In genomic region chr19:18589380-18590272, GRCh38 we compare ENCODE assay signal across 1 cellular context.
TF ChIP-seq lines count a peak whose summit lies in the region.

No MANE protein-coding gene starts in this region.

TF ChIP-seq in HEK293, 187 proteins besides CTCF, POLR2A, EP300 and RAD21 (continued from another document):
- TF ChIP-seq PRDM10 (tag by site-specific recombination; IDR thresholded peaks at IDR 0.05) (0 out of 2 replicates have a peak, but pooled peaks have one; percentile 19), KLF8 (tag by site-specific recombination; IDR thresholded peaks at IDR 0.05) (peak; percentile 27; the same call in 1 of the 2 replicates), ZNF692 (tag by site-specific recombination; IDR thresholded peaks at IDR 0.05) (peak; percentile 59; the same call in 1 of the 2 replicates), SP2 (tag by site-specific recombination; IDR thresholded peaks at IDR 0.05) (peak; percentile 79), KLF17 (tag by site-specific recombination; IDR thresholded peaks at IDR 0.05) (0 out of 2 replicates have a peak, but pooled peaks have one; percentile 50), ZNF623 (tag by site-specific recombination; IDR thresholded peaks at IDR 0.05) (no peak), ZNF10 (tag by site-specific recombination; IDR thresholded peaks at IDR 0.05) (0 out of 2 replicates have a peak, but pooled peaks have one; percentile 11), ZNF449 (tag by site-specific recombination; IDR thresholded peaks at IDR 0.05) (peak; percentile 62; the same call in 1 of the 2 replicates), ZNF223 (tag by site-specific recombination; IDR thresholded peaks at IDR 0.05) (peak; percentile 99), ZIC2 (tag by site-specific recombination; IDR thresholded peaks at IDR 0.05) (peak; percentile 81), ZNF341 (tag by site-specific recombination; IDR thresholded peaks at IDR 0.05; ENCODE audit: low read depth) (peak; percentile 96), GLIS2 (tag by site-specific recombination; IDR thresholded peaks at IDR 0.05) (peak; percentile 74), GLIS1 (tag by site-specific recombination; IDR thresholded peaks at IDR 0.05) (peak; percentile 88), ZNF366 (tag by site-specific recombination; conservative IDR thresholded peaks at IDR 0.05) (peak; percentile 40; the same call in 1 of the 2 replicates), ZBTB44 (tag by site-specific recombination; IDR thresholded peaks at IDR 0.05) (no peak), OSR2 (tag by site-specific recombination; IDR thresholded peaks at IDR 0.05) (no peak), ZNF777 (tag by site-specific recombination; IDR thresholded peaks at IDR 0.05; ENCODE audit: borderline replicate concordance) (peak; percentile 10; the same call in 1 of the 2 replicates), ZSCAN30 (tag by site-specific recombination; IDR thresholded peaks at IDR 0.05) (peak; percentile 84), ZNF133 (tag by site-specific recombination; IDR thresholded peaks at IDR 0.05) (no peak), ZNF18 (tag by site-specific recombination; IDR thresholded peaks at IDR 0.05) (no peak), SP7 (tag by site-specific recombination; IDR thresholded peaks at IDR 0.05) (0 out of 2 replicates have a peak, but pooled peaks have one; percentile 3), ZNF362 (tag by site-specific recombination; IDR thresholded peaks at IDR 0.05) (peak; percentile 87; the same call in 1 of the 2 replicates), ZBTB26 (tag by site-specific recombination; optimal IDR thresholded peaks at IDR 0.05) (peak; percentile 3), ZNF76 (tag by site-specific recombination; IDR thresholded peaks at IDR 0.05; ENCODE audit: borderline replicate concordance, low read depth) (peak; percentile 61), PBX3 (CRISPR knock-in tag; IDR thresholded peaks at IDR 0.05) (peak; percentile 92), KLF16 (tag by site-specific recombination; IDR thresholded peaks at IDR 0.05) (peak; percentile 19; the same call in 1 of the 2 replicates), ZXDB (tag by site-specific recombination; IDR thresholded peaks at IDR 0.05) (peak; percentile 93), ZNF175 (tag by site-specific recombination; IDR thresholded peaks at IDR 0.05) (no peak), PRDM1 (tag by site-specific recombination; IDR thresholded peaks at IDR 0.05) (no peak), HOXD13 (CRISPR knock-in tag; IDR thresholded peaks at IDR 0.05; ENCODE audit: borderline replicate concordance) (no peak), ZBTB17 (tag by site-specific recombination; IDR thresholded peaks at IDR 0.05) (peak; percentile 69), PRDM4 (tag by site-specific recombination; IDR thresholded peaks at IDR 0.05) (peak; percentile 5; the same call in 1 of the 2 replicates), ZNF2 (tag by site-specific recombination; IDR thresholded peaks at IDR 0.05) (0 out of 2 replicates have a peak, but pooled peaks have one; percentile 8), ZBTB1 (tag by site-specific recombination; IDR thresholded peaks at IDR 0.05) (no peak), ZNF501 (tag by site-specific recombination; IDR thresholded peaks at IDR 0.05) (peak; percentile 15; the same call in 1 of the 2 replicates)
